26 cellular contexts compared by ENCODE assay signal in the genomic region with DNA sequence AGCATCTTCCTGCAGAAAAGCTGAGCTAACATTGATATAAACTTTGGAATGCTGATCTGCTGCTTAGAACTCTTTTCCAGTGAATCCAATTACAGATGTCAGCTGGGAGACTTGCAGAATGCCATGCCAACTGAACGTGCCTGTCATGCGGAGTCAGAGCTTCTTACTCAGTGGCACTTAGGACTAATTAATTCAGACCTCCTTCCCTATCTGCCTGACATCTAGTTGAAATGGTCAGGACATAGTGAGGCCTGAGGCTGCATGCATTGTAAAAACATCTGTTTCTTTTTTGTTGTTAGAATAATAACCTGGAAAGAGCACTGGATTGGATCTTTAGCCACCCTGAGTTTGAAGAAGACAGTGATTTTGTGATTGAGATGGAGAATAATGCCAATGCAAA.
DNase-seq lines count a peak whose midpoint lies in the region; ATAC-seq and TF ChIP-seq lines count a peak whose summit lies in the region.
"Had no signal": no experiment of that assay in that cellular context is flagged by ENCODE, and none has a peak within 500 bp of the region (broad histone marks: within the 10 kb centered on the region; RNA-seq: fewer than 3 reads in every experiment).

No MANE protein-coding gene starts in this region.

- no peak overlapping the region for H3K4me3 ChIP-seq in GM23248
- H3K4me3 ChIP-seq: BLaER1 treated with 17β-estradiol and CSF1 and Interleukin-3, amounts not matched to agents 10 nM and 100 nM; GM12878; MG63 had no signal

- no peaks in the 10 kb centered on the region for H3K9me3 Mint-ChIP-seq in endothelial cell (ENCODE audit: unreplicated experiment)
- no peaks in the 10 kb centered on the region for H3K9me3 Mint-ChIP-seq in activated T-cell treated with anti-CD3 and anti-CD28 coated beads, Interleukin-2, amount 50 U/mL, for 72 hours
- H3K9me3 Mint-ChIP-seq in nephron progenitor cell: no peaks in the 10 kb centered on the region
- H3K9me3 Mint-ChIP-seq: CD8-positive, alpha-beta T cell; IgD-negative memory B cell had no signal

- H3K9me2 ChIP-seq in GM23248 (ENCODE audit: insufficient read depth): no peaks in the 10 kb centered on the region

- H3F3A ChIP-seq in GM23248 (ENCODE audit: insufficient read depth): no peaks in the 10 kb centered on the region

- in situ Hi-C loops in GM23248 (cut with MboI): no loop called here

- peaks cover 12% of the 10 kb centered on the region for H3K4me1 ChIP-seq in GM23248 (ENCODE audit: insufficient read depth)

- no peak overlapping the region for H3K9ac ChIP-seq in GM23248
- H3K9ac ChIP-seq: BLaER1 treated with 17β-estradiol and CSF1 and Interleukin-3, amounts not matched to agents 10 nM and 100 nM had no signal

- H3K36me3 ChIP-seq in GM23248 (ENCODE audit: low read depth): peaks cover 6% of the 10 kb centered on the region; the same call in 1 of the 2 replicates

- H3K4me2 ChIP-seq in GM23248 (ENCODE audit: unreplicated experiment): no peak overlapping the region
- H3K4me2 ChIP-seq: BLaER1 treated with 17β-estradiol and CSF1 and Interleukin-3, amounts not matched to agents 10 nM and 100 nM had no signal

- no peaks in the 10 kb centered on the region for H4K20me1 ChIP-seq in GM23248 (ENCODE audit: insufficient read depth)
- H4K20me1 ChIP-seq: BLaER1 treated with 17β-estradiol and CSF1 and Interleukin-3, amounts not matched to agents 10 nM and 100 nM had no signal

- H3K27me3 Mint-ChIP-seq in endothelial cell (ENCODE audit: unreplicated experiment) (peaks cover 2% of the 10 kb centered on the region), nephron progenitor cell (ENCODE audit: low read depth, poor library complexity) (no peaks in the 10 kb centered on the region)
- no peaks in the 10 kb centered on the region for H3K27me3 Mint-ChIP-seq in activated T-cell treated with anti-CD3 and anti-CD28 coated beads, Interleukin-2, amount 50 U/mL, for 72 hours (ENCODE audit: low read depth)
- H3K27me3 Mint-ChIP-seq: IgD-negative memory B cell had no signal

- WGBS in GM23248 (ENCODE audit: low coverage in 1 of 2, low lambda C conversion rate in 2 of 2, missing lambda C conversion rate in 2 of 2), 2 experiments: 23 to 24% methylated on average over 2 of the region's 2 CpGs

- intact Hi-C loops in left colon (cut with DNase I, micrococcal nuclease): no loop called here

- peaks cover 14% of the 10 kb centered on the region for H3K36me3 Mint-ChIP-seq in endothelial cell (ENCODE audit: low read depth, unreplicated experiment)
- peaks cover 2 to 10% of the 10 kb centered on the region in 2 donors for H3K36me3 Mint-ChIP-seq in activated T-cell treated with anti-CD3 and anti-CD28 coated beads, Interleukin-2, amount 50 U/mL, for 72 hours (ENCODE audit: insufficient read depth in 2 of 2)
- peaks cover 44% of the 10 kb centered on the region for H3K36me3 Mint-ChIP-seq in nephron progenitor cell (ENCODE audit: low read depth)

- H3K9me3 ChIP-seq in GM23248 (ENCODE audit: low read depth): no peaks in the 10 kb centered on the region
- H3K9me3 ChIP-seq: MG63 had no signal

- H3K27ac Mint-ChIP-seq in endothelial cell (ENCODE audit: unreplicated experiment) (no peak overlapping the region), nephron progenitor cell (no peak overlapping the region)
- no peak overlapping the region for H3K27ac Mint-ChIP-seq in activated T-cell treated with anti-CD3 and anti-CD28 coated beads, Interleukin-2, amount 50 U/mL, for 72 hours
- H3K27ac Mint-ChIP-seq: CD8-positive, alpha-beta T cell; IgD-negative memory B cell had no signal

- no peak overlapping the region for H3K27ac ChIP-seq in GM23248
- H3K27ac ChIP-seq: BLaER1 treated with 17β-estradiol and CSF1 and Interleukin-3, amounts not matched to agents 10 nM and 100 nM had no signal

- H3K27me3 ChIP-seq in GM23248 (replicated peaks; ENCODE audit: insufficient read depth): no peaks in the 10 kb centered on the region
- H3K27me3 ChIP-seq: BLaER1 treated with 17β-estradiol and CSF1 and Interleukin-3, amounts not matched to agents 10 nM and 100 nM; MG63 had no signal

- H2AFZ ChIP-seq in GM23248: no peak overlapping the region

- TF ChIP-seq CTCF in endothelial cell (IDR thresholded peaks at IDR 0.05; ENCODE audit: unreplicated experiment) (no peak), nephron progenitor cell (IDR thresholded peaks at IDR 0.05) (no peak)

- peak overlapping the region; percentile 23 for H3K4me3 Mint-ChIP-seq in endothelial cell (ENCODE audit: unreplicated experiment)
- H3K4me3 Mint-ChIP-seq in activated T-cell treated with anti-CD3 and anti-CD28 coated beads, Interleukin-2, amount 50 U/mL, for 72 hours: no peak overlapping the region
- no peak overlapping the region for H3K4me3 Mint-ChIP-seq in nephron progenitor cell
- H3K4me3 Mint-ChIP-seq: CD8-positive, alpha-beta T cell; IgD-negative memory B cell had no signal

- no peaks in the 10 kb centered on the region for H3K79me2 ChIP-seq in GM23248 (ENCODE audit: insufficient read depth)

- peaks cover 14% of the 10 kb centered on the region for H3K4me1 Mint-ChIP-seq in endothelial cell (ENCODE audit: unreplicated experiment)
- no peaks in the 10 kb centered on the region for H3K4me1 Mint-ChIP-seq in activated T-cell treated with anti-CD3 and anti-CD28 coated beads, Interleukin-2, amount 50 U/mL, for 72 hours (ENCODE audit: low read depth)
- H3K4me1 Mint-ChIP-seq in nephron progenitor cell: no peaks in the 10 kb centered on the region

- ATAC-seq in activated T-cell treated with anti-CD3 and anti-CD28 coated beads, Interleukin-2, amount 50 U/mL, for 72 hours (replicated peaks in 1 of 2): no peak
- ATAC-seq in left colon: no peak
- ATAC-seq: CD8-positive, alpha-beta T cell; GM12878; HCT116; Right ventricle myocardium inferior had no signal

- DNase-seq in NCI-H82 (lab: John Stamatoyannopoulos, UW) (peak; percentile 51), NCI-H82 treated with DMSO at 0.1 percent for 48 hours (lab: John Stamatoyannopoulos, UW; ENCODE audit: unreplicated experiment) (no peak), GM23248 (peak; percentile 14), endothelial cell (ENCODE audit: low spot score) (no peak), renal cortical epithelial cell (ENCODE audit: low read depth) (peak; percentile 7), left colon (no peak), nephron progenitor cell (no peak)
- no peak for DNase-seq in activated T-cell treated with anti-CD3 and anti-CD28 coated beads, Interleukin-2, amount 50 U/mL, for 72 hours
- DNase-seq: 8988T; Calu3; CD8-positive, alpha-beta T cell; DMS79; GOT3; Karpas-422; MG63; NCI-H1048; NCI-H1436; NCI-H1930; NCI-H446; NCI-H69; NK-92 treated with Interleukin-12 subunit alpha and Interleukin-12 subunit beta, amount 100 ng/mL, for 24 hours had no signal

Comparison
In these comparisons a context has a peak if more than half of its experiments do, and no peak if none do; other contexts are left out.
1. DNase-seq: peak in NCI-H82 (single experiment), GM23248 (single experiment) and renal cortical epithelial cell (single experiment); none in NCI-H82 treated with DMSO at 0.1 percent for 48 hours (single experiment), endothelial cell (single experiment), activated T-cell treated with anti-CD3 and anti-CD28 coated beads, Interleukin-2, amount 50 U/mL, for 72 hours (0 of 2), left colon (0 of 2) and nephron progenitor cell (single experiment).